In the genomic region with DNA sequence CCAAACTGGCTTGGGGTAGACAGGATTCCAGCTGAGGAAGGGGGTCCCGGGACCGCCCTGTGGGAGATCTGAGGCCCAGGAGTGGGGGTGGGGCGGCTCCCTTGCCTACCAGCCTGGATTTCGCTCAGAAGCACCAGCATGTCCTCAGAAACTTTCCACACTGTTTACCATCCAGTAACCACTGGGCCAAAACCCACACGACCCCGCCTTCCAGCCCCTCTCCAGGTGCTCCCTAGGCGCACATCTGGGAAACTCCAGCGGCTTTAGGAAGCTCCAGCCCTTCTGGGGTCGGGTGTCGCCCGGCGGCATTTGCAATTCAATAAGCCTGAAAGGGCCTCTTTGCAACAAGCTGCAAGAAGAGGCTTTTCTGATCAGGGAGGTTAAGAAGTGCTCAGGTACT, we compare ENCODE assay signal across 1 cellular context.
TF ChIP-seq lines count a peak whose summit lies in the region.

No MANE protein-coding gene starts in this region.

TF ChIP-seq in GM23338, 12 proteins besides CTCF, POLR2A, EP300 and RAD21 (continued from another document):
- TF ChIP-seq, protein P1, sequence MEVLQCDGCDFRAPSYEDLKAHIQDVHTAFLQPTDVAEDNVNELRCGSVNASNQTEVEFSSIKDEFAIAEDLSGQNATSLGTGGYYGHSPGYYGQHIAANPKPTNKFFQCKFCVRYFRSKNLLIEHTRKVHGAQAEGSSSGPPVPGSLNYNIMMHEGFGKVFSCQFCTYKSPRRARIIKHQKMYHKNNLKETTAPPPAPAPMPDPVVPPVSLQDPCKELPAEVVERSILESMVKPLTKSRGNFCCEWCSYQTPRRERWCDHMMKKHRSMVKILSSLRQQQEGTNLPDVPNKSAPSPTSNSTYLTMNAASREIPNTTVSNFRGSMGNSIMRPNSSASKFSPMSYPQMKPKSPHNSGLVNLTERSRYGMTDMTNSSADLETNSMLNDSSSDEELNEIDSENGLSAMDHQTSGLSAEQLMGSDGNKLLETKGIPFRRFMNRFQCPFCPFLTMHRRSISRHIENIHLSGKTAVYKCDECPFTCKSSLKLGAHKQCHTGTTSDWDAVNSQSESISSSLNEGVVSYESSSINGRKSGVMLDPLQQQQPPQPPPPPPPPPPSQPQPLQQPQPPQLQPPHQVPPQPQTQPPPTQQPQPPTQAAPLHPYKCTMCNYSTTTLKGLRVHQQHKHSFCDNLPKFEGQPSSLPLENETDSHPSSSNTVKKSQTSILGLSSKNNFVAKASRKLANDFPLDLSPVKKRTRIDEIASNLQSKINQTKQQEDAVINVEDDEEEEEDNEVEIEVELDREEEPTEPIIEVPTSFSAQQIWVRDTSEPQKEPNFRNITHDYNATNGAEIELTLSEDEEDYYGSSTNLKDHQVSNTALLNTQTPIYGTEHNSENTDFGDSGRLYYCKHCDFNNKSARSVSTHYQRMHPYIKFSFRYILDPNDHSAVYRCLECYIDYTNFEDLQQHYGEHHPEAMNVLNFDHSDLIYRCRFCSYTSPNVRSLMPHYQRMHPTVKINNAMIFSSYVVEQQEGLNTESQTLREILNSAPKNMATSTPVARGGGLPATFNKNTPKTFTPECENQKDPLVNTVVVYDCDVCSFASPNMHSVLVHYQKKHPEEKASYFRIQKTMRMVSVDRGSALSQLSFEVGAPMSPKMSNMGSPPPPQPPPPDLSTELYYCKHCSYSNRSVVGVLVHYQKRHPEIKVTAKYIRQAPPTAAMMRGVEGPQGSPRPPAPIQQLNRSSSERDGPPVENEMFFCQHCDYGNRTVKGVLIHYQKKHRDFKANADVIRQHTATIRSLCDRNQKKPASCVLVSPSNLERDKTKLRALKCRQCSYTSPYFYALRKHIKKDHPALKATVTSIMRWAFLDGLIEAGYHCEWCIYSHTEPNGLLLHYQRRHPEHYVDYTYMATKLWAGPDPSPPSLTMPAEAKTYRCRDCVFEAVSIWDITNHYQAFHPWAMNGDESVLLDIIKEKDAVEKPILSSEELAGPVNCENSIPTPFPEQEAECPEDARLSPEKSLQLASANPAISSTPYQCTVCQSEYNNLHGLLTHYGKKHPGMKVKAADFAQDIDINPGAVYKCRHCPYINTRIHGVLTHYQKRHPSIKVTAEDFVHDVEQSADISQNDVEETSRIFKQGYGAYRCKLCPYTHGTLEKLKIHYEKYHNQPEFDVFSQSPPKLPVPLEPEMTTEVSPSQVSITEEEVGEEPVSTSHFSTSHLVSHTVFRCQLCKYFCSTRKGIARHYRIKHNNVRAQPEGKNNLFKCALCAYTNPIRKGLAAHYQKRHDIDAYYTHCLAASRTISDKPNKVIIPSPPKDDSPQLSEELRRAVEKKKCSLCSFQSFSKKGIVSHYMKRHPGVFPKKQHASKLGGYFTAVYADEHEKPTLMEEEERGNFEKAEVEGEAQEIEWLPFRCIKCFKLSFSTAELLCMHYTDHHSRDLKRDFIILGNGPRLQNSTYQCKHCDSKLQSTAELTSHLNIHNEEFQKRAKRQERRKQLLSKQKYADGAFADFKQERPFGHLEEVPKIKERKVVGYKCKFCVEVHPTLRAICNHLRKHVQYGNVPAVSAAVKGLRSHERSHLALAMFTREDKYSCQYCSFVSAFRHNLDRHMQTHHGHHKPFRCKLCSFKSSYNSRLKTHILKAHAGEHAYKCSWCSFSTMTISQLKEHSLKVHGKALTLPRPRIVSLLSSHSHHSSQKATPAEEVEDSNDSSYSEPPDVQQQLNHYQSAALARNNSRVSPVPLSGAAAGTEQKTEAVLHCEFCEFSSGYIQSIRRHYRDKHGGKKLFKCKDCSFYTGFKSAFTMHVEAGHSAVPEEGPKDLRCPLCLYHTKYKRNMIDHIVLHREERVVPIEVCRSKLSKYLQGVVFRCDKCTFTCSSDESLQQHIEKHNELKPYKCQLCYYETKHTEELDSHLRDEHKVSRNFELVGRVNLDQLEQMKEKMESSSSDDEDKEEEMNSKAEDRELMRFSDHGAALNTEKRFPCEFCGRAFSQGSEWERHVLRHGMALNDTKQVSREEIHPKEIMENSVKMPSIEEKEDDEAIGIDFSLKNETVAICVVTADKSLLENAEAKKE (CRISPR knock-in tag; IDR thresholded peaks at IDR 0.05) = no peak
- TF ChIP-seq JUNB (IDR thresholded peaks at IDR 0.05; ENCODE audit: unreplicated experiment) = no peak
- no peak for TF ChIP-seq STAT1 (IDR thresholded peaks at IDR 0.05; ENCODE audit: unreplicated experiment)
- TF ChIP-seq ZNF114 (CRISPR knock-in tag; IDR thresholded peaks at IDR 0.05) = no peak
- TF ChIP-seq POLR2AphosphoS5 (IDR thresholded peaks at IDR 0.05; ENCODE audit: low read depth) = no peak
- TF ChIP-seq EZH2phosphoT487 (IDR thresholded peaks at IDR 0.05; ENCODE audit: unreplicated experiment) = no peak
